ENCODE assay signal across 17 cellular contexts in genomic region chr21:44458971-44459711, GRCh38.
"Had no signal": no experiment of that assay in that cellular context is flagged by ENCODE, and none has a peak within 500 bp of the region (broad histone marks: within the 10 kb centered on the region; RNA-seq: fewer than 3 reads in every experiment).

No MANE protein-coding gene starts in this region.

- H3K36me3 ChIP-seq: colonic mucosa, neural progenitor cell had no signal

- H3K9me3 ChIP-seq: body of pancreas, colonic mucosa had no signal

- DNase-seq: activated CD8-positive, alpha-beta memory T cell treated with anti-CD3 and anti-CD28 coated beads for 24 hours; activated CD8-positive, alpha-beta memory T cell treated with anti-CD3 and anti-CD28 coated beads, Interleukin-2, amount 50 U/mL, for 48 hours; body of pancreas; central memory CD4-positive, alpha-beta T cell; colonic mucosa; foreskin keratinocyte; islet precursor cell; naive B cell; stimulated activated CD8-positive, alpha-beta memory T cell treated with anti-CD3 and anti-CD28 coated beads, Interleukin-4, amount 100 ng/mL, for 48 hours; stimulated activated naive CD4-positive, alpha-beta T cell; T-helper 1 cell; T1000 had no signal

- H3K27ac Mint-ChIP-seq: memory B cell, neural progenitor cell had no signal

- H2AFZ ChIP-seq: hepatocyte, neural progenitor cell, parathyroid adenoma had no signal

- H3K4me2 ChIP-seq: neural progenitor cell had no signal

- H3K9ac ChIP-seq: neural progenitor cell, parathyroid adenoma had no signal

- ATAC-seq: body of pancreas, foreskin keratinocyte, SK-N-SH treated with all-trans-retinoic acid at 6 μM for 48 hours had no signal

- H3K4me1 ChIP-seq: foreskin keratinocyte, neural progenitor cell, parathyroid adenoma had no signal

- H3K4me3 ChIP-seq: body of pancreas, colonic mucosa, hepatocyte, neural progenitor cell had no signal

- H3K27ac ChIP-seq: body of pancreas, colonic mucosa, foreskin keratinocyte, neural progenitor cell, parathyroid adenoma had no signal

- H3K4me3 Mint-ChIP-seq: memory B cell, neural progenitor cell had no signal

- H3K36me3 Mint-ChIP-seq: memory B cell, naive B cell, neural progenitor cell had no signal

- H3K9me3 Mint-ChIP-seq: memory B cell, neural progenitor cell had no signal

- H3K27me3 ChIP-seq: body of pancreas, colonic mucosa, hepatocyte had no signal
